Comparison of ENCODE assay signal across 16 cellular contexts in genomic region chr22:26718488-26718887, GRCh38.
"Had no signal": no experiment of that assay in that cellular context is flagged by ENCODE, and none has a peak within 500 bp of the region (broad histone marks: within the 10 kb centered on the region; RNA-seq: fewer than 3 reads in every experiment).

No MANE protein-coding gene starts in this region.

- H3K4me3 ChIP-seq: coronary artery, lower lobe of right lung, stomach, testis, upper lobe of left lung had no signal

- H3K27me3 ChIP-seq: stomach, testis, upper lobe of left lung had no signal

- H3K27ac Mint-ChIP-seq: activated CD4-positive, alpha-beta memory T cell treated with anti-CD3 and anti-CD28 coated beads, Interleukin-2, amount 10 ng/mL, durations not matched to agents 7 days and 5 days; activated CD8-positive, alpha-beta memory T cell treated with anti-CD3 and anti-CD28 coated beads, Interleukin-2, amount 10 ng/mL, durations not matched to agents 7 days and 5 days; activated naive CD8-positive, alpha-beta T cell treated with anti-CD3 and anti-CD28 coated beads, Interleukin-2, amount 10 ng/mL, durations not matched to agents 7 days and 5 days; activated T-helper 17 cell treated with anti-CD3 and anti-CD28 coated beads, Interleukin-2, amount 50 U/mL, for 72 hours; brain; nephron; T-helper 2 cell treated with Interferon-gamma antibody and Interleukin-4, amounts not matched to agents 5 μg/mL and 100 μg/mL, for 36 hours had no signal

- ATAC-seq: activated CD8-positive, alpha-beta memory T cell treated with anti-CD3 and anti-CD28 coated beads, Interleukin-2, amount 10 ng/mL, durations not matched to agents 7 days and 5 days; activated T-helper 17 cell treated with anti-CD3 and anti-CD28 coated beads, Interleukin-2, amount 50 U/mL, for 72 hours; lower lobe of right lung had no signal

- H3K27ac ChIP-seq: coronary artery, lower lobe of right lung, stomach, testis, upper lobe of left lung had no signal

- H3K27me3 Mint-ChIP-seq: activated CD4-positive, alpha-beta memory T cell treated with anti-CD3 and anti-CD28 coated beads, Interleukin-2, amount 10 ng/mL, durations not matched to agents 7 days and 5 days; activated CD8-positive, alpha-beta memory T cell treated with anti-CD3 and anti-CD28 coated beads, Interleukin-2, amount 10 ng/mL, durations not matched to agents 7 days and 5 days; activated naive CD8-positive, alpha-beta T cell treated with anti-CD3 and anti-CD28 coated beads, Interleukin-2, amount 10 ng/mL, durations not matched to agents 7 days and 5 days; activated T-helper 17 cell treated with anti-CD3 and anti-CD28 coated beads, Interleukin-2, amount 50 U/mL, for 72 hours; brain had no signal

- H3K9me3 ChIP-seq: lower lobe of right lung, stomach, testis, upper lobe of left lung had no signal

- H3K4me1 Mint-ChIP-seq: activated CD8-positive, alpha-beta memory T cell treated with anti-CD3 and anti-CD28 coated beads, Interleukin-2, amount 10 ng/mL, durations not matched to agents 7 days and 5 days; brain; nephron had no signal

- H3K4me3 Mint-ChIP-seq: activated CD4-positive, alpha-beta memory T cell treated with anti-CD3 and anti-CD28 coated beads, Interleukin-2, amount 10 ng/mL, durations not matched to agents 7 days and 5 days; activated CD8-positive, alpha-beta memory T cell treated with anti-CD3 and anti-CD28 coated beads, Interleukin-2, amount 10 ng/mL, durations not matched to agents 7 days and 5 days; activated naive CD8-positive, alpha-beta T cell treated with anti-CD3 and anti-CD28 coated beads, Interleukin-2, amount 10 ng/mL, durations not matched to agents 7 days and 5 days; activated T-helper 17 cell treated with anti-CD3 and anti-CD28 coated beads, Interleukin-2, amount 50 U/mL, for 72 hours; brain; nephron; T-helper 2 cell treated with Interferon-gamma antibody and Interleukin-4, amounts not matched to agents 5 μg/mL and 100 μg/mL, for 36 hours had no signal

- H3K4me1 ChIP-seq: lower lobe of right lung, stomach, testis had no signal

- DNase-seq: activated CD4-positive, alpha-beta memory T cell treated with anti-CD3 and anti-CD28 coated beads, Interleukin-2, amount 10 ng/mL, durations not matched to agents 7 days and 5 days; activated CD8-positive, alpha-beta memory T cell treated with anti-CD3 and anti-CD28 coated beads, Interleukin-2, amount 10 ng/mL, durations not matched to agents 7 days and 5 days; activated naive CD4-positive, alpha-beta T cell; activated naive CD8-positive, alpha-beta T cell treated with anti-CD3 and anti-CD28 coated beads, Interleukin-2, amount 10 ng/mL, durations not matched to agents 7 days and 5 days; central memory CD4-positive, alpha-beta T cell; hypothalamus; lower lobe of right lung; retina; stomach; testis; upper lobe of left lung had no signal

- H3K9me3 Mint-ChIP-seq: activated CD4-positive, alpha-beta memory T cell treated with anti-CD3 and anti-CD28 coated beads, Interleukin-2, amount 10 ng/mL, durations not matched to agents 7 days and 5 days; activated naive CD8-positive, alpha-beta T cell treated with anti-CD3 and anti-CD28 coated beads, Interleukin-2, amount 10 ng/mL, durations not matched to agents 7 days and 5 days; activated T-helper 17 cell treated with anti-CD3 and anti-CD28 coated beads, Interleukin-2, amount 50 U/mL, for 72 hours; brain; nephron; T-helper 2 cell treated with Interferon-gamma antibody and Interleukin-4, amounts not matched to agents 5 μg/mL and 100 μg/mL, for 36 hours had no signal

- H3K36me3 Mint-ChIP-seq: activated CD8-positive, alpha-beta memory T cell treated with anti-CD3 and anti-CD28 coated beads, Interleukin-2, amount 10 ng/mL, durations not matched to agents 7 days and 5 days had no signal
